ENCODE assay signal across 25 cellular contexts in genomic region chr9:2755285-2755684, GRCh38. TPM values are rescaled to one million over a fixed set of nuclear protein-coding genes. Genes with fewer than 3 reads are reported as not detected.
A peak's percentile ranks its signal among the peaks of the same experiment; 100 is the strongest.
DNase-seq lines count a peak whose midpoint lies in the region; ATAC-seq, FAIRE-seq and TF ChIP-seq lines count a peak whose summit lies in the region.
"Had no signal": no experiment of that assay in that cellular context is flagged by ENCODE, and none has a peak within 500 bp of the region (broad histone marks: within the 10 kb centered on the region; RNA-seq: fewer than 3 reads in every experiment).

No MANE protein-coding gene starts in this region.

- H3K36me3 Mint-ChIP-seq in GM23338 (ENCODE audit: low read depth) = peaks cover 10% of the 10 kb centered on the region
- H3K36me3 Mint-ChIP-seq in effector memory CD8-positive, alpha-beta T cell (ENCODE audit: insufficient read depth) = no peaks in the 10 kb centered on the region

- BruUV-seq in K562 (replicated peaks; lab: Mats Ljungman, UMichigan) = no TSS peak

- H3K27ac Mint-ChIP-seq in GM23338 = no peak overlapping the region
- no peak overlapping the region for H3K27ac Mint-ChIP-seq in effector memory CD8-positive, alpha-beta T cell
- H3K27ac Mint-ChIP-seq: activated CD4-positive, alpha-beta T cell treated with anti-CD3 and anti-CD28 coated beads for 36 hours; activated T-cell treated with anti-CD3 and anti-CD28 coated beads, Interleukin-2, amount 50 U/mL, for 24 hours; progenitor cell of endocrine pancreas; T-cell had no signal

- peaks cover 3% of the 10 kb centered on the region for H3K79me1 ChIP-seq in trophoblast cell (ENCODE audit: low read length)

- 0 out of 2 replicates have a peak, but pooled peaks cover 3% of the 10 kb centered on the region for H3F3A ChIP-seq in GM23338 (replicated peaks; ENCODE audit: low read depth)

- no peak overlapping the region for H3K9ac ChIP-seq in K562 (ENCODE audit: insufficient read depth in 1 of 2, low read depth in 2 of 2, low read length in 2 of 2)
- no peak overlapping the region for H3K9ac ChIP-seq in trophoblast cell (ENCODE audit: low read length)

- H3K4me1 ChIP-seq in GM23338 (ENCODE audit: insufficient read depth) (peaks cover 11% of the 10 kb centered on the region), K562 (replicated peaks in 1 of 2; ENCODE audit: control insufficient read depth in 2 of 2, insufficient read depth in 2 of 2, low read length in 2 of 2) (no peaks in the 10 kb centered on the region), trophoblast cell (ENCODE audit: control insufficient read depth in 1 of 2, insufficient read depth in 2 of 2, low read length in 2 of 2) (peaks cover 0 to 3% of the 10 kb centered on the region in 2 experiments)
- H3K4me1 ChIP-seq: body of pancreas, SJCRH30, tibial nerve had no signal

- H3K4me3 ChIP-seq in GM23338 (no peak overlapping the region), K562 (no peak overlapping the region), trophoblast cell (ENCODE audit: low read depth, low read length) (no peak overlapping the region)
- H3K4me3 ChIP-seq: body of pancreas, sigmoid colon, SJCRH30, tibial nerve had no signal

- ATAC-seq in GM23338 = peak; percentile 71
- no peak for ATAC-seq in K562
- no peak for ATAC-seq in GM18517 (IDR thresholded peaks at IDR 0.05; ENCODE audit: unreplicated experiment)
- ATAC-seq in effector memory CD8-positive, alpha-beta T cell (replicated peaks) = no peak
- ATAC-seq in left lobe of liver = no peak
- ATAC-seq: activated CD4-positive, alpha-beta T cell treated with anti-CD3 and anti-CD28 coated beads for 36 hours; body of pancreas; T-cell had no signal

- H3K23ac ChIP-seq in trophoblast cell (ENCODE audit: low read length) = no peak overlapping the region

- H3K9me3 Mint-ChIP-seq in GM23338 = no peaks in the 10 kb centered on the region
- peaks cover 0 to 2% of the 10 kb centered on the region in 2 donors for H3K9me3 Mint-ChIP-seq in effector memory CD8-positive, alpha-beta T cell

- TF ChIP-seq CTCF in D721Med (IDR thresholded peaks at IDR 0.05; ENCODE audit: insufficient read depth, missing control alignments) (no peak), GM23338 (conservative IDR thresholded peaks at IDR 0.05; ENCODE audit: low read depth in 2 of 2) (no peak), K562 (IDR thresholded peaks at IDR 0.05 in 2 of 3, conservative IDR thresholded peaks at IDR 0.05 in 1 of 3; ENCODE audit: insufficient read depth in 2 of 3, low read depth in 1 of 3, low read length in 3 of 3) (no peak)

- H3K27ac ChIP-seq in GM23338 (ENCODE audit: low read depth) (no peak overlapping the region), K562 (ENCODE audit: extremely low read depth, low read depth, low read length) (no peak overlapping the region), trophoblast cell (ENCODE audit: low read depth, low read length) (no peak overlapping the region)
- H3K27ac ChIP-seq: body of pancreas, C4-2B, epithelial cell of prostate, sigmoid colon, SJCRH30, tibial nerve had no signal

- H3K79me2 ChIP-seq in GM23338 (replicated peaks; ENCODE audit: insufficient read depth) (no peaks in the 10 kb centered on the region), K562 (ENCODE audit: control insufficient read depth, insufficient read depth, low read length) (0 out of 3 replicates have a peak, but pooled peaks cover 5% of the 10 kb centered on the region), trophoblast cell (ENCODE audit: control insufficient read depth, insufficient read depth, low read length, poor library complexity) (no peaks in the 10 kb centered on the region)

- CTCF ChIA-PET in K562 (lab: Yijun Ruan, JAX; ENCODE audit: low intra/inter-chr PET ratio) = no interaction called here

- H3K27me3 Mint-ChIP-seq in GM23338 (ENCODE audit: insufficient read depth, low read depth, poor library complexity) = peaks cover 3% of the 10 kb centered on the region
- H3K27me3 Mint-ChIP-seq in effector memory CD8-positive, alpha-beta T cell = no peaks in the 10 kb centered on the region
- H3K27me3 Mint-ChIP-seq: activated CD4-positive, alpha-beta T cell treated with anti-CD3 and anti-CD28 coated beads for 36 hours; activated T-cell treated with anti-CD3 and anti-CD28 coated beads, Interleukin-2, amount 50 U/mL, for 24 hours; T-cell had no signal

- intact Hi-C loops in K562 (cut with micrococcal nuclease) = no loop called here

- no peaks in the 10 kb centered on the region for H4K20me1 ChIP-seq in GM23338 (replicated peaks; ENCODE audit: insufficient read depth)
- no peaks in the 10 kb centered on the region for H4K20me1 ChIP-seq in K562 (replicated peaks; ENCODE audit: control insufficient read depth, insufficient read depth, low read length)

- DNase-seq in D721Med (ENCODE audit: insufficient read length, low spot score) (no peak), GM23338 (ENCODE audit: low spot score) (no peak), NCI-H524 treated with DMSO at 0.1 percent for 48 hours (lab: John Stamatoyannopoulos, UW) (peak; percentile 63), K562 (ENCODE audit: extremely low read depth in 1 of 4, low spot score in 3 of 4) (no peak), left lobe of liver (ENCODE audit: low spot score) (no peak), trophoblast cell (no peak)
- DNase-seq in effector memory CD8-positive, alpha-beta T cell = no peak
- DNase-seq: activated CD4-positive, alpha-beta T cell treated with anti-CD3 and anti-CD28 coated beads for 36 hours; activated gamma-delta T cell treated with Interleukin-2 at 50 U/mL for 16 hours; activated T-cell treated with anti-CD3 and anti-CD28 coated beads, Interleukin-2, amount 50 U/mL, for 24 hours; body of pancreas; Calu3; cerebellar nuclear complex; mammary epithelial cell; NCI-H1092; sigmoid colon; T-cell had no signal

- no peak overlapping the region for H4K8ac ChIP-seq in trophoblast cell (ENCODE audit: low read depth, low read length)

- no peak overlapping the region for H2BK120ac ChIP-seq in trophoblast cell (ENCODE audit: insufficient read depth, low read length, poor library complexity)

- H3K4me2 ChIP-seq in GM23338 (no peak overlapping the region), K562 (ENCODE audit: insufficient read depth, low read length) (no peak overlapping the region), trophoblast cell (ENCODE audit: low read length) (no peak overlapping the region)

- no peak overlapping the region for H2AK5ac ChIP-seq in trophoblast cell (ENCODE audit: low read length)

- H3K4me3 Mint-ChIP-seq in GM23338 = no peak overlapping the region
- H3K4me3 Mint-ChIP-seq in effector memory CD8-positive, alpha-beta T cell = no peak overlapping the region
- H3K4me3 Mint-ChIP-seq: activated CD4-positive, alpha-beta T cell treated with anti-CD3 and anti-CD28 coated beads for 36 hours; activated T-cell treated with anti-CD3 and anti-CD28 coated beads, Interleukin-2, amount 50 U/mL, for 24 hours; T-cell had no signal

- no peak overlapping the region for H2BK12ac ChIP-seq in trophoblast cell (ENCODE audit: low read length)

- H3K18ac ChIP-seq in trophoblast cell (ENCODE audit: low read length) = no peak overlapping the region

- no peak for TF ChIP-seq POLR2A in K562 (conservative IDR thresholded peaks at IDR 0.05)

- H3K14ac ChIP-seq in trophoblast cell (ENCODE audit: low read length) = no peak overlapping the region

- no peaks in the 10 kb centered on the region for H3K27me3 ChIP-seq in GM23338 (ENCODE audit: insufficient read depth)
- H3K27me3 ChIP-seq in K562 (ENCODE audit: control insufficient read depth in 2 of 2, insufficient read depth in 2 of 2, low read length in 2 of 2) = no peaks in the 10 kb centered on the region
- H3K27me3 ChIP-seq in trophoblast cell (ENCODE audit: insufficient read depth, low read length) = no peaks in the 10 kb centered on the region
- H3K27me3 ChIP-seq: body of pancreas, sigmoid colon, SJCRH30, tibial nerve had no signal

- in situ Hi-C loops in K562 (cut with MboI) = no loop called here

- FAIRE-seq in D721Med (lab: Jason Lieb, UNC) (peak; percentile 44), K562 (lab: Jason Lieb, UNC) (no peak)
- FAIRE-seq: H1 had no signal

- H4K91ac ChIP-seq in trophoblast cell (ENCODE audit: low read depth, low read length) = no peak overlapping the region

- TF ChIP-seq EP300 in K562 (IDR thresholded peaks at IDR 0.05; ENCODE audit: low read length) = no peak

- H2BK5ac ChIP-seq in trophoblast cell (ENCODE audit: low read depth, low read length, poor library complexity) = no peak overlapping the region

- H3K9me2 ChIP-seq in GM23338 (ENCODE audit: insufficient read depth) = peaks cover 2% of the 10 kb centered on the region; the same call in 1 of the 2 replicates

- H2AFZ ChIP-seq in GM23338 (no peak overlapping the region), K562 (ENCODE audit: low read depth, low read length) (no peak overlapping the region), trophoblast cell (ENCODE audit: insufficient read depth, low read length, poor library complexity) (no peak overlapping the region)

- no peaks in the 10 kb centered on the region for H3K36me3 ChIP-seq in GM23338 (ENCODE audit: insufficient read depth)
- H3K36me3 ChIP-seq in K562 (ENCODE audit: control insufficient read depth, insufficient read depth, low read length) = peaks cover 14% of the 10 kb centered on the region; the same call in 1 of the 3 replicates
- no peaks in the 10 kb centered on the region for H3K36me3 ChIP-seq in trophoblast cell (ENCODE audit: control insufficient read depth in 1 of 2, insufficient read depth in 2 of 2, low read length in 2 of 2)
- H3K36me3 ChIP-seq: sigmoid colon had no signal

- H4K12ac ChIP-seq in trophoblast cell (ENCODE audit: low read depth, low read length) = no peak overlapping the region

- no peaks in the 10 kb centered on the region for H3K9me3 ChIP-seq in K562 (replicated peaks; ENCODE audit: control insufficient read depth, insufficient read depth, low read depth, low read length)
- H3K9me3 ChIP-seq in trophoblast cell (ENCODE audit: insufficient read depth, low read depth, low read length) = peaks cover 4% of the 10 kb centered on the region
- H3K9me3 ChIP-seq: body of pancreas, sigmoid colon, SJCRH30 had no signal

- peaks cover 29% of the 10 kb centered on the region for H3K4me1 Mint-ChIP-seq in GM23338
- H3K4me1 Mint-ChIP-seq in effector memory CD8-positive, alpha-beta T cell (ENCODE audit: low read depth in 2 of 2) = peaks cover 0 to 4% of the 10 kb centered on the region in 2 donors
- H3K4me1 Mint-ChIP-seq: T-cell had no signal

- H3K9me1 ChIP-seq in K562 (ENCODE audit: control insufficient read depth, insufficient read depth, low read length) = no peaks in the 10 kb centered on the region

- H3K4ac ChIP-seq in trophoblast cell (ENCODE audit: low read depth, low read length) = no peak overlapping the region

- POLR2A ChIA-PET in K562 (lab: Yijun Ruan, JAX) = no interaction called here

- no peak for TF ChIP-seq RAD21 in K562 (CRISPR knock-in tag; conservative IDR thresholded peaks at IDR 0.05 in 1 of 2, IDR thresholded peaks at IDR 0.05 in 1 of 2)

- WGBS in K562 (ENCODE audit: insufficient coverage, low coverage, missing lambda C conversion rate) = 57% methylated on average over 1 of the region's 1 CpG
- WGBS in trophoblast cell (ENCODE audit: extremely low coverage, insufficient coverage, insufficient read length) = no CpG with 5 or more reads among the region's 1 CpG

RNA-seq across cellular contexts. Expression of gene KCNV2, which starts 38.0 kb away (rescaled TPM):
- total RNA-seq in GM23338 (2014; rRNA removed; shearing (Covaris generic)) = not detected in 2 replicates
- polyA plus RNA-seq in GM23338 (2016; fragmentation: Nextera tagmentation; extraction: Ambion mirVana) = 0.38 and 0.60 TPM in 2 replicates
- total RNA-seq in K562 (2011; cell fraction: chromatin; rRNA removed; ENCODE audit: low replicate concordance) = not detected in 2 replicates
- not detected in 2 replicates for total RNA-seq in K562 (2011; cell fraction: nucleolus; rRNA removed)
- not detected in 2 replicates for total RNA-seq in K562 (2011; cell fraction: nucleoplasm; rRNA removed)
- total RNA-seq in K562 (2014; rRNA removed) = not detected in 2 replicates
- total RNA-seq in K562 (2014; rRNA removed; fragmentation: Illumina TruSeq; extraction: Trizol) = not detected in 2 replicates
- total RNA-seq in K562 (2015; rRNA removed; fragmentation: Illumina TruSeq; extraction: Trizol) = not detected in 2 replicates
- not detected in 2 replicates for total RNA-seq in K562 (2021)
- not detected in 2 replicates for polyA plus RNA-seq in K562 (2011; rRNA removed)
- polyA plus RNA-seq in K562 (2011; cell fraction: cytosol; rRNA removed) = not detected in 2 replicates
- not detected in 2 replicates for polyA plus RNA-seq in K562 (2011; cell fraction: nucleus; rRNA removed)
- polyA plus RNA-seq in K562 (2012) = 0.08 and 0.10 TPM in 2 replicates
- not detected in 2 replicates for polyA plus RNA-seq in K562 (2014; fragmentation: Illumina TruSeq; extraction: Trizol)
- polyA plus RNA-seq in K562 (2014; fragmentation: Nextera tagmentation; extraction: Ambion mirVana) = under 1 TPM in 1 of 2 experiments, not detected in 1; 0.03 TPM
- polyA plus RNA-seq in K562 (2014; rRNA removed) = not detected in 2 replicates
- not detected in 2 replicates for polyA minus RNA-seq in K562 (2011; rRNA and poly(A)+ RNA removed)
- polyA minus RNA-seq in K562 (2011; cell fraction: cytosol; rRNA and poly(A)+ RNA removed) = not detected in 2 replicates
- not detected in 2 replicates for polyA minus RNA-seq in K562 (2011; cell fraction: nucleus; rRNA and poly(A)+ RNA removed)
- not detected for total RNA-seq in left lobe of liver
- polyA plus RNA-seq in trophoblast cell (2013) = not detected in 2 replicates
- total RNA-seq: activated CD4-positive, alpha-beta T cell treated with anti-CD3 and anti-CD28 coated beads for 36 hours; activated CD8-positive, alpha-beta memory T cell treated with anti-CD3 and anti-CD28 coated beads for 36 hours; body of pancreas; Calu3; H1; mammary epithelial cell; progenitor cell of endocrine pancreas; sigmoid colon; SJCRH30; T-cell; tibial nerve had no signal
- polyA plus RNA-seq: H1, mammary epithelial cell, sigmoid colon had no signal
